ENCODE assay signal across 10 cellular contexts in genomic region chr11:59557940-59558643, GRCh38. TPM values are rescaled to one million over a fixed set of nuclear protein-coding genes. Genes with fewer than 3 reads are reported as not detected.
DNase-seq lines count a peak whose midpoint lies in the region; ATAC-seq and TF ChIP-seq lines count a peak whose summit lies in the region.
"Had no signal": no experiment of that assay in that cellular context is flagged by ENCODE, and none has a peak within 500 bp of the region (broad histone marks: within the 10 kb centered on the region; RNA-seq: fewer than 3 reads in every experiment).

No MANE protein-coding gene starts in this region.

- CTCF ChIA-PET in activated naive CD4-positive, alpha-beta T cell treated with anti-CD3 and anti-CD28 coated beads, Interleukin-2, amount 10 ng/mL, durations not matched to agents 7 days and 5 days (lab: Charles Lee) = interaction anchor here (0.6 to 1.3 kb wide), 4 partner anchors 8 to 197 kb away, joined by 3 to 5 read pairs (median 4); no protein-coding TSS in a partner anchor
- CTCF ChIA-PET in T-cell (lab: Charles Lee) = interaction anchor here in 1 of 2 donors (1.3 kb wide), 1 partner anchor 21 kb away, joined by 6 read pairs; no protein-coding TSS in a partner anchor

- no peak for DNase-seq in activated naive CD4-positive, alpha-beta T cell treated with anti-CD3 and anti-CD28 coated beads, Interleukin-2, amount 10 ng/mL, durations not matched to agents 7 days and 5 days
- no peak for DNase-seq in activated naive CD4-positive, alpha-beta T cell treated with Interleukin-2 at 50 U/mL for 16 hours
- no peak for DNase-seq in T-cell
- no peak for DNase-seq in fibroblast of villous mesenchyme (ENCODE audit: low read depth)
- DNase-seq in tibial nerve (ENCODE audit: low spot score in 2 of 2) = no peak
- DNase-seq in GOT3 (lab: John Stamatoyannopoulos, UW) = no peak

- H3K36me3 ChIP-seq in tibial nerve = no peaks in the 10 kb centered on the region

- no peaks in the 10 kb centered on the region for H3K27me3 ChIP-seq in tibial nerve

- H3K27me3 Mint-ChIP-seq in activated naive CD4-positive, alpha-beta T cell treated with anti-CD3 and anti-CD28 coated beads, Interleukin-2, amount 10 ng/mL, durations not matched to agents 7 days and 5 days = peaks cover 63% of the 10 kb centered on the region
- peaks cover 0 to 4% of the 10 kb centered on the region in 2 donors for H3K27me3 Mint-ChIP-seq in T-cell

- peak overlapping the region; percentile 51 for H3K4me3 Mint-ChIP-seq in activated naive CD4-positive, alpha-beta T cell treated with anti-CD3 and anti-CD28 coated beads, Interleukin-2, amount 10 ng/mL, durations not matched to agents 7 days and 5 days
- H3K4me3 Mint-ChIP-seq in T-cell = peak overlapping the region; percentile 39 to 79 (median 40)

- peak overlapping the region; percentile 60 for H3K27ac Mint-ChIP-seq in activated naive CD4-positive, alpha-beta T cell treated with anti-CD3 and anti-CD28 coated beads, Interleukin-2, amount 10 ng/mL, durations not matched to agents 7 days and 5 days
- peak overlapping the region in 1 of 2 donors; percentile 27 for H3K27ac Mint-ChIP-seq in T-cell

- POLR2A ChIA-PET in T-cell (lab: Charles Lee) = no interaction called here

- TF ChIP-seq CTCF in fibroblast of villous mesenchyme (IDR thresholded peaks at IDR 0.05; ENCODE audit: insufficient read depth, low read depth, low read length) (no peak), tibial nerve (IDR thresholded peaks at IDR 0.05) (no peak)

- H3K4me3 ChIP-seq in fibroblast of villous mesenchyme (ENCODE audit: low read depth, low read length) (peak overlapping the region; percentile 30), tibial nerve (peak overlapping the region in 2 of 4 donors; percentile 41 to 55)

- 58 to 64% methylated on average over 12 of the region's 12 CpGs for WGBS in tibial nerve, 2 donors

- TF ChIP-seq EP300 in tibial nerve (IDR thresholded peaks at IDR 0.05) = no peak

- H3K4me1 Mint-ChIP-seq in activated naive CD4-positive, alpha-beta T cell treated with anti-CD3 and anti-CD28 coated beads, Interleukin-2, amount 10 ng/mL, durations not matched to agents 7 days and 5 days = peaks cover 53% of the 10 kb centered on the region
- H3K4me1 Mint-ChIP-seq in T-cell = peaks cover 45 to 53% (median 47%) of the 10 kb centered on the region in 3 donors

- no peaks in the 10 kb centered on the region for H3K9me3 Mint-ChIP-seq in activated naive CD4-positive, alpha-beta T cell treated with anti-CD3 and anti-CD28 coated beads, Interleukin-2, amount 10 ng/mL, durations not matched to agents 7 days and 5 days
- H3K9me3 Mint-ChIP-seq in T-cell = no peaks in the 10 kb centered on the region

- TF ChIP-seq POLR2A in tibial nerve (IDR thresholded peaks at IDR 0.05) = no peak

- H3K9me3 ChIP-seq in tibial nerve = no peaks in the 10 kb centered on the region

- ATAC-seq in T-cell (replicated peaks in 1 of 4) (no peak), GM18867 (IDR thresholded peaks at IDR 0.05; ENCODE audit: unreplicated experiment) (no peak), GM19035 (IDR thresholded peaks at IDR 0.05; ENCODE audit: unreplicated experiment) (no peak)

- H3K4me1 ChIP-seq in tibial nerve = peaks cover 0 to 38% (median 6%) of the 10 kb centered on the region in 4 donors

- peaks cover 2% of the 10 kb centered on the region for H3K36me3 Mint-ChIP-seq in activated naive CD4-positive, alpha-beta T cell treated with anti-CD3 and anti-CD28 coated beads, Interleukin-2, amount 10 ng/mL, durations not matched to agents 7 days and 5 days
- no peaks in the 10 kb centered on the region for H3K36me3 Mint-ChIP-seq in T-cell

- H3K27ac ChIP-seq in tibial nerve = peak overlapping the region in 3 of 4 donors; percentile 8 to 88 (median 87)
- H3K27ac ChIP-seq: skin epidermis had no signal

RNA-seq across cellular contexts. Expression of gene OR4D9, which starts 46.8 kb away (rescaled TPM):
- total RNA-seq in T-cell (not detected), fibroblast of villous mesenchyme (under 0.01 TPM in 1 of 2 replicates, not detected in the other), tibial nerve (not detected)
- total RNA-seq: dermis microvascular lymphatic vessel endothelial cell had no signal

RNA-seq across cellular contexts. Expression of gene OR4D11, which starts 54.7 kb away (rescaled TPM):
- total RNA-seq in T-cell (not detected), fibroblast of villous mesenchyme (not detected in 2 replicates), tibial nerve (not detected)
- total RNA-seq: dermis microvascular lymphatic vessel endothelial cell had no signal

RNA-seq across cellular contexts. Expression of gene OSBP, which starts 57.5 kb away (rescaled TPM):
- total RNA-seq in T-cell = 10 to 100 TPM; 44.0 to 59.0 (median 46.2) TPM
- total RNA-seq in fibroblast of villous mesenchyme = 34.8 and 44.0 TPM in 2 replicates
- total RNA-seq in tibial nerve = 10 to 100 TPM; 35.4 to 59.7 (median 46.0) TPM
